In the genomic region with DNA sequence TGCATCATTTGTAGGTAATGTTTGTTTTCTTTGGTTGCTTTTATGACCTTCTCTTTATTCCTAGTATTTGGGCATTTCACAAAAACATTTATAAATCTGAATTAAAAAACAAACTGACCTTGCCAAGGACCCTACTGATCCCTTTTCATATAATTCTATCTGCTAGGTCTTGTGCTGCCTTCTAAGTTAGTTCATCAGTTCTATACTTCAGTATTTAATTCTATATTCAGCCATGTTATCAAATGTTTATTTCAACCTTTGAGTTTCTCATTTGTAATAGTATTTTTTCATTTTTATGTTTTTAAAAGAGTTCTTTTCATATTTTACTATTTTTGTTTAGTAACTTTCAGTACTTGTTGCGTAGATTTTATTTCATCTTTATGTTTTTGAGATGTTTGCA, we compare ENCODE assay signal across 19 cellular contexts.
A peak's percentile ranks its signal among the peaks of the same experiment; 100 is the strongest.
DNase-seq lines count a peak whose midpoint lies in the region; ATAC-seq, FAIRE-seq and TF ChIP-seq lines count a peak whose summit lies in the region.
"Had no signal": no experiment of that assay in that cellular context is flagged by ENCODE, and none has a peak within 500 bp of the region (broad histone marks: within the 10 kb centered on the region; RNA-seq: fewer than 3 reads in every experiment).

No MANE protein-coding gene starts in this region.

- POLR2A ChIA-PET in MCF 10A (lab: Yijun Ruan, JAX) (interaction anchor here (0.6 to 3.8 kb wide), 22 partner anchors 10 to 456 kb away, joined by 3 to 47 read pairs (median 3); partner anchors contain the start of gene SNCA), H1 (lab: Charles Lee; ENCODE audit: partially characterized antibody) (interaction anchor here (0.5 to 1.0 kb wide), 3 partner anchors 18 to 1196 kb away, joined by 4 to 5 read pairs (median 4); no protein-coding TSS in a partner anchor)
- POLR2A ChIA-PET in activated CD4-positive, alpha-beta memory T cell treated with anti-CD3 and anti-CD28 coated beads for 36 hours (lab: Charles Lee) = no interaction called here

- H3K27ac ChIP-seq in breast epithelium (no peak overlapping the region), H1 (ENCODE audit: low read depth, low read length) (peak overlapping the region; percentile 37; the same call in 1 of the 2 replicates), body of pancreas (no peak overlapping the region)
- H3K27ac ChIP-seq: gastrocnemius medialis had no signal

- no peak overlapping the region for H4K8ac ChIP-seq in H1 (ENCODE audit: extremely low read depth, insufficient read depth, low read length)

- H2AK5ac ChIP-seq in H1 (ENCODE audit: low read depth, low read length) = no peak overlapping the region

- H4K91ac ChIP-seq in H1 (replicated peaks; ENCODE audit: insufficient read length, low read length) = no peak overlapping the region

- FAIRE-seq in H1 (lab: Jason Lieb, UNC) = no peak
- FAIRE-seq: A204.1 had no signal

- H2BK15ac ChIP-seq in H1 (ENCODE audit: low read length) = no peak overlapping the region

- peaks cover 19% of the 10 kb centered on the region for H3K4me1 Mint-ChIP-seq in MCF 10A (ENCODE audit: insufficient read depth, unreplicated experiment)
- peaks cover 4% of the 10 kb centered on the region for H3K4me1 Mint-ChIP-seq in activated CD4-positive, alpha-beta memory T cell treated with anti-CD3 and anti-CD28 coated beads for 36 hours (ENCODE audit: low read depth)

- H3K4me3 ChIP-seq in breast epithelium = peak overlapping the region in 1 of 3 donors; percentile 28
- peak overlapping the region; percentile 44 to 84 (median 68) for H3K4me3 ChIP-seq in H1 (ENCODE audit: extremely low read depth in 1 of 4, insufficient read depth in 2 of 4, low read depth in 3 of 4, low read length in 4 of 4)
- H3K4me3 ChIP-seq in iPS-18c (ENCODE audit: insufficient read depth, low read depth, low read length) = peak overlapping the region; percentile 10; the same call in 1 of the 2 replicates
- no peak overlapping the region for H3K4me3 ChIP-seq in body of pancreas
- H3K4me3 ChIP-seq: gastrocnemius medialis had no signal

- H3K79me2 ChIP-seq in H1 (ENCODE audit: control insufficient read depth in 1 of 2, insufficient read depth in 2 of 2, low read length in 2 of 2) = peaks cover 0 to 42% of the 10 kb centered on the region in 2 experiments; a peak in 3 of 4 replicates

- H3K4me1 ChIP-seq in breast epithelium = no peaks in the 10 kb centered on the region
- peaks cover 0 to 3% (median 0%) of the 10 kb centered on the region in 4 experiments; a peak in 2 of 7 replicates for H3K4me1 ChIP-seq in H1 (replicated peaks in 1 of 4; ENCODE audit: control insufficient read depth in 3 of 4, insufficient read depth in 4 of 4, low read length in 3 of 4)
- no peaks in the 10 kb centered on the region for H3K4me1 ChIP-seq in body of pancreas
- H3K4me1 ChIP-seq: BE2C, gastrocnemius medialis had no signal

- no peak overlapping the region for H3K4ac ChIP-seq in H1 (replicated peaks; ENCODE audit: insufficient read length, low read depth, low read length)

- H3K27ac Mint-ChIP-seq in MCF 10A (ENCODE audit: low read depth, unreplicated experiment) = peak overlapping the region; percentile 94
- no peak overlapping the region for H3K27ac Mint-ChIP-seq in activated CD4-positive, alpha-beta memory T cell treated with anti-CD3 and anti-CD28 coated beads for 36 hours
- H3K27ac Mint-ChIP-seq: HFFc6, immature natural killer cell had no signal

- peaks cover 51% of the 10 kb centered on the region for H3K36me3 Mint-ChIP-seq in MCF 10A (ENCODE audit: insufficient read depth, unreplicated experiment)
- H3K36me3 Mint-ChIP-seq in activated CD4-positive, alpha-beta memory T cell treated with anti-CD3 and anti-CD28 coated beads for 36 hours = no peaks in the 10 kb centered on the region
- H3K36me3 Mint-ChIP-seq: immature natural killer cell had no signal

- peaks cover 0 to 3% of the 10 kb centered on the region in 2 donors for H3K9me3 ChIP-seq in breast epithelium
- H3K9me3 ChIP-seq in H1 (ENCODE audit: insufficient read depth in 2 of 2, low read depth in 1 of 2, low read length in 1 of 2) = no peaks in the 10 kb centered on the region
- no peaks in the 10 kb centered on the region for H3K9me3 ChIP-seq in iPS-18c (ENCODE audit: control insufficient read depth, insufficient read depth, low read length)
- H3K9me3 ChIP-seq in body of pancreas = peaks cover 0 to 3% (median 0%) of the 10 kb centered on the region in 3 donors
- H3K9me3 ChIP-seq: BE2C, gastrocnemius medialis had no signal

- no peak for TF ChIP-seq EP300 in H1 (IDR thresholded peaks at IDR 0.05; ENCODE audit: borderline replicate concordance in 1 of 2, low read depth in 2 of 2, low read length in 2 of 2)

- no peak overlapping the region for H2BK12ac ChIP-seq in H1 (ENCODE audit: low read depth, low read length)

- peaks cover 0 to 2% of the 10 kb centered on the region in 2 experiments for H4K20me1 ChIP-seq in H1 (replicated peaks in 1 of 2; ENCODE audit: control insufficient read depth in 1 of 2, insufficient read depth in 2 of 2, low read length in 2 of 2)

- H3K23ac ChIP-seq in H1 (ENCODE audit: insufficient read length) = no peak overlapping the region

- DNase-seq in MCF 10A (ENCODE audit: unreplicated experiment) (no peak), breast epithelium (ENCODE audit: low spot score in 2 of 2) (no peak), H1 (ENCODE audit: low read depth in 1 of 2, low spot score in 2 of 2) (no peak), body of pancreas (no peak)
- no peak for DNase-seq in activated CD4-positive, alpha-beta memory T cell treated with anti-CD3 and anti-CD28 coated beads for 36 hours
- DNase-seq: activated CD4-positive, alpha-beta T cell treated with anti-CD3 and anti-CD28 coated beads, Interleukin-2, amount 50 U/mL, for 48 hours; activated naive CD4-positive, alpha-beta T cell; activated T-cell treated with anti-CD3 and anti-CD28 coated beads for 4 hours; BE2C; gastrocnemius medialis; HFFc6; immature natural killer cell; NCI-H82; OCI-M1; SIG-M5 had no signal

- peak overlapping the region in 3 of 4 experiments; percentile 53 to 80 (median 57); a peak in 4 of 7 replicates for H3K9ac ChIP-seq in H1 (replicated peaks in 1 of 4; ENCODE audit: extremely low read depth in 1 of 4, low read depth in 3 of 4, low read length in 3 of 4)

- H2AFZ ChIP-seq in H1 (ENCODE audit: low read length) = 0 out of 2 replicates have a peak overlapping the region, but pooled peaks have one; percentile 28

- no peak overlapping the region; the same call in 1 of the 2 replicates for H3K18ac ChIP-seq in H1 (ENCODE audit: extremely low read depth, low read length)

- no peaks in the 10 kb centered on the region for H3K36me3 ChIP-seq in breast epithelium
- peaks cover 0 to 25% (median 14%) of the 10 kb centered on the region in 4 experiments; a peak in 4 of 8 replicates for H3K36me3 ChIP-seq in H1 (ENCODE audit: control insufficient read depth in 2 of 4, insufficient read depth in 4 of 4, low read length in 3 of 4)
- H3K36me3 ChIP-seq in body of pancreas (replicated peaks in 1 of 2; ENCODE audit: insufficient read depth in 1 of 2, low read depth in 2 of 2) = no peaks in the 10 kb centered on the region
- H3K36me3 ChIP-seq: BE2C, gastrocnemius medialis had no signal

- H3K56ac ChIP-seq in H1 (replicated peaks; ENCODE audit: insufficient read length, low read depth, low read length) = no peak overlapping the region

- no peak for ATAC-seq in GM19035 (IDR thresholded peaks at IDR 0.05; ENCODE audit: unreplicated experiment)
- no peak for ATAC-seq in HG02938 (IDR thresholded peaks at IDR 0.05; ENCODE audit: unreplicated experiment)
- ATAC-seq in body of pancreas = no peak
- ATAC-seq: gastrocnemius medialis had no signal

- peak overlapping the region; percentile 63 to 67 for H3K4me2 ChIP-seq in H1 (ENCODE audit: insufficient read depth in 1 of 2, low read depth in 2 of 2, low read length in 2 of 2)

- no peaks in the 10 kb centered on the region for H3K27me3 Mint-ChIP-seq in MCF 10A (ENCODE audit: insufficient read depth, unreplicated experiment)
- peaks cover 6% of the 10 kb centered on the region for H3K27me3 Mint-ChIP-seq in activated CD4-positive, alpha-beta memory T cell treated with anti-CD3 and anti-CD28 coated beads for 36 hours

- intact Hi-C loops in MCF 10A (cut with micrococcal nuclease) (loop anchor here (1.0 to 2.0 kb wide), 2 partner anchors 21 to 72 kb away; no protein-coding TSS in a partner anchor), breast epithelium (cut with DNase I; ENCODE audit: low total_unique reads) (no loop called here), body of pancreas (cut with DNase I) (no loop called here)
- intact Hi-C loops in activated CD4-positive, alpha-beta memory T cell treated with anti-CD3 and anti-CD28 coated beads for 36 hours (cut with micrococcal nuclease) = no loop called here

- no peak overlapping the region for H2BK20ac ChIP-seq in H1 (ENCODE audit: low read length)

- BruUV-seq in MCF 10A (replicated peaks; lab: Mats Ljungman, UMichigan) = TSS peak; percentile 55

- peak overlapping the region; percentile 91 for H3K4me3 Mint-ChIP-seq in MCF 10A (ENCODE audit: unreplicated experiment)
- no peak overlapping the region for H3K4me3 Mint-ChIP-seq in activated CD4-positive, alpha-beta memory T cell treated with anti-CD3 and anti-CD28 coated beads for 36 hours
- H3K4me3 Mint-ChIP-seq: HFFc6, immature natural killer cell had no signal

- peaks cover 5% of the 10 kb centered on the region for H3K9me3 Mint-ChIP-seq in MCF 10A (ENCODE audit: unreplicated experiment)
- H3K9me3 Mint-ChIP-seq in activated CD4-positive, alpha-beta memory T cell treated with anti-CD3 and anti-CD28 coated beads for 36 hours = peaks cover 9% of the 10 kb centered on the region

- H3K27me3 ChIP-seq in breast epithelium (no peaks in the 10 kb centered on the region), H1 (replicated peaks in 1 of 4; ENCODE audit: control insufficient read depth in 3 of 4, extremely low read depth in 1 of 4, insufficient read depth in 3 of 4, low read length in 3 of 4) (peaks cover 0 to 1% (median 0%) of the 10 kb centered on the region in 4 experiments; a peak in 1 of 7 replicates), body of pancreas (no peaks in the 10 kb centered on the region)
- H3K27me3 ChIP-seq: BE2C, gastrocnemius medialis had no signal

- no peak overlapping the region for H2BK120ac ChIP-seq in H1 (replicated peaks; ENCODE audit: low read depth, low read length)

- no peaks in the 10 kb centered on the region; the same call in 1 of the 2 replicates for H3K79me1 ChIP-seq in H1 (ENCODE audit: low read depth, low read length)

- peak overlapping the region; percentile 86 for H4K5ac ChIP-seq in H1 (ENCODE audit: insufficient read length, low read depth, low read length)

- TF ChIP-seq POLR2A in breast epithelium (IDR thresholded peaks at IDR 0.05) (no peak), H1 (IDR thresholded peaks at IDR 0.05; ENCODE audit: control extremely low read depth in 1 of 2, low read depth in 2 of 2, low read length in 2 of 2) (no peak; a peak in 1 of 3 replicates), body of pancreas (IDR thresholded peaks at IDR 0.05) (no peak)

- 47% methylated on average over 1 of the region's 1 CpG; no CpG with 5 or more reads in 1 of the 2 experiments for WGBS in H1 (ENCODE audit: extremely low coverage in 1 of 2, insufficient coverage in 1 of 2, insufficient read length in 1 of 2, insufficient replicate concordance in 2 of 2, low coverage in 1 of 2, low lambda C conversion rate in 2 of 2, missing lambda C conversion rate in 1 of 2), 2 experiments
- WGBS in body of pancreas, 2 donors = 73 to 85% methylated on average over 1 of the region's 1 CpG

- TF ChIP-seq RAD21 in H1 (IDR thresholded peaks at IDR 0.05 in 1 of 2, conservative IDR thresholded peaks at IDR 0.05 in 1 of 2; ENCODE audit: low read depth in 2 of 2, low read length in 2 of 2) = no peak

- TF ChIP-seq CTCF in MCF 10A (IDR thresholded peaks at IDR 0.05; ENCODE audit: unreplicated experiment) (no peak), breast epithelium (IDR thresholded peaks at IDR 0.05) (no peak), H1 (IDR thresholded peaks at IDR 0.05; ENCODE audit: control extremely low read depth in 1 of 3, insufficient read depth in 1 of 3, low read depth in 1 of 3, low read length in 3 of 3) (no peak), body of pancreas (IDR thresholded peaks at IDR 0.05) (no peak)

- no peak overlapping the region for H3K14ac ChIP-seq in H1 (ENCODE audit: insufficient read length)

- CTCF ChIA-PET in MCF 10A (lab: Yijun Ruan, JAX) (interaction anchor here (0.7 to 0.9 kb wide), 2 partner anchors 21 to 196 kb away, joined by 3 to 5 read pairs; no protein-coding TSS in a partner anchor), H1 (lab: Charles Lee; ENCODE audit: partially characterized antibody) (no interaction called here)
- CTCF ChIA-PET in activated CD4-positive, alpha-beta memory T cell treated with anti-CD3 and anti-CD28 coated beads for 36 hours (lab: Charles Lee) = no interaction called here

- H3K23me2 ChIP-seq in H1 (ENCODE audit: low read depth, low read length) = no peaks in the 10 kb centered on the region

- H2BK5ac ChIP-seq in H1 (ENCODE audit: low read depth, low read length) = no peak overlapping the region

Comparison
In these comparisons a context has a peak if more than half of its experiments do, and no peak if none do; other contexts are left out.
1. H3K4me3 ChIP-seq: peak in H1 (4 of 4) and iPS-18c (single experiment); none in body of pancreas (0 of 2).